1 cellular context compared by ENCODE assay signal in the genomic region with DNA sequence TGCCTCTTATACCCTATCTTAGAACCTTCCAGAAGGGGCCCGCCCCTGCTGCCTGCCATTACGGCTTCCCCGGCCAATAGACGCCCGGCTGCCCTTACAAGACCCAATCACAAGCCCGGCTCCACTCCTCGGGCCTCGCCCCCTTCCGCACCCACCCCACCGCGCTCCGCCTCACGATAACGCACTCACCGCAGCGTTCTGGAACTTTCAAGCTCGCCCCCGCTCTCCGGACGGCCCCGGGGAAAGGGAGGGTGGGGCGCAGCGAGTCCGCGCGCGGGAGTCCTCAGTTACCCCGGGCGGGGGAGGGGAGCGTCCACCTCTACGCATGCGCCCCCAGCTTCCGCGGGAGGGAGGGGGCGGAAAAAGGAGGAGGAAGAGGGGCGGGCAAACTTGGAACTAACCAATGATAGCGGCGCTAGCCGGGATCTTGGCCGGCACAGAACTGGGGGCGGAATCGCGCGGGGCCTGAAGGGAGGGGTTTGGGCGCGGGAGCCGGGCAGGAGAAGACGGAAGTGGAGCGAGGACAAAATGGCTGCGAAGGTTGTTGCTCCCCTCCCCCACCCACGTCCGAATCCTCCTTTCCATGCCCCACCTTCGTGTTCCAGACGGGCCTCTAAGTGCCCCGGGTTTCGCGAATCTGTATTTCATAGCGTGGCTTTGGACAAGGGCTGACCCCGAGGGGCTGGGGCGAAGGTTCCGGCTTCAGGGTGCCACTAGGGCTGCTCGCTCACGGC.
TF ChIP-seq lines count a peak whose summit lies in the region.

No MANE protein-coding gene starts in this region.

TF ChIP-seq in K562, 482 proteins besides CTCF, POLR2A, EP300 and RAD21 (continued from another document and continues in another):
- TF ChIP-seq SMAD1 (IDR thresholded peaks at IDR 0.05; ENCODE audit: low read depth, low read length, partially characterized antibody) (no peak), SMAD3 (CRISPR knock-in tag; conservative IDR thresholded peaks at IDR 0.05) (no peak), HDAC1 (IDR thresholded peaks at IDR 0.05) (no peak), SIN3B (IDR thresholded peaks at IDR 0.05; ENCODE audit: low read depth) (no peak), ARID1B (IDR thresholded peaks at IDR 0.05) (no peak), LEF1 (IDR thresholded peaks at IDR 0.05) (peak; percentile 27; the same call in 1 of the 2 replicates), CBX1 (IDR thresholded peaks at IDR 0.05; ENCODE audit: low read depth) (no peak; the same call in 1 of the 2 replicates), HMG20B (CRISPR knock-in tag; IDR thresholded peaks at IDR 0.05) (no peak), ZEB2 (IDR thresholded peaks at IDR 0.05) (no peak), DNMT1 (IDR thresholded peaks at IDR 0.05) (no peak), POLR2H (tag; IDR thresholded peaks at IDR 0.05; ENCODE audit: low read depth) (peak; percentile 61; the same call in 1 of the 2 replicates), SMAD4 (CRISPR knock-in tag; conservative IDR thresholded peaks at IDR 0.05) (no peak), KDM5B (IDR thresholded peaks at IDR 0.05; ENCODE audit: insufficient replicate concordance, low read depth, low read length) (peak; percentile 2), BACH1 (tag; IDR thresholded peaks at IDR 0.05) (no peak), CHD4 (IDR thresholded peaks at IDR 0.05; ENCODE audit: insufficient read depth, insufficient replicate concordance, low read depth, low read length, poor library complexity, severe bottlenecking) (no peak), NR1H2 (CRISPR knock-in tag; IDR thresholded peaks at IDR 0.05) (no peak), CBX5 (IDR thresholded peaks at IDR 0.05; ENCODE audit: borderline replicate concordance, low read depth) (no peak), PHB2 (IDR thresholded peaks at IDR 0.05; ENCODE audit: low read depth) (no peak), ZNF589 (CRISPR knock-in tag; IDR thresholded peaks at IDR 0.05; ENCODE audit: low read depth) (no peak; the same call in 1 of the 2 replicates), ZNF75A (CRISPR knock-in tag; IDR thresholded peaks at IDR 0.05) (no peak), NCOR1 (IDR thresholded peaks at IDR 0.05) (peak; percentile 5; the same call in 1 of the 2 replicates), ELF1 (tag; IDR thresholded peaks at IDR 0.05) (peak; percentile 93), ZNF668 (CRISPR knock-in tag; IDR thresholded peaks at IDR 0.05) (no peak), KHSRP (IDR thresholded peaks at IDR 0.05) (no peak), BRCA1 (IDR thresholded peaks at IDR 0.05) (no peak), BRCA1 (CRISPR knock-in tag; IDR thresholded peaks at IDR 0.05) (no peak), MYC (IDR thresholded peaks at IDR 0.05; ENCODE audit: low read depth, low read length) (peak; percentile 52), MYC (CRISPR knock-in tag; IDR thresholded peaks at IDR 0.05; ENCODE audit: borderline replicate concordance, low read depth) (0 out of 2 replicates have a peak, but pooled peaks have one; percentile 32), NCOA1 (IDR thresholded peaks at IDR 0.05; ENCODE audit: low read depth) (peak; percentile 58), ETV5 (CRISPR knock-in tag; IDR thresholded peaks at IDR 0.05; ENCODE audit: low read depth) (0 out of 2 replicates have a peak, but pooled peaks have one; percentile 19), SMAD2 (IDR thresholded peaks at IDR 0.05; ENCODE audit: low read depth, low read length) (no peak), ZNF3 (CRISPR knock-in tag; IDR thresholded peaks at IDR 0.05) (no peak), STAG1 (CRISPR knock-in tag; IDR thresholded peaks at IDR 0.05; ENCODE audit: borderline replicate concordance) (no peak), NFATC3 (IDR thresholded peaks at IDR 0.05) (no peak), SIX5 (IDR thresholded peaks at IDR 0.05; ENCODE audit: borderline replicate concordance in 1 of 2, insufficient read depth in 1 of 2, low read depth in 1 of 2, low read length in 2 of 2) (no peak), ARNT (IDR thresholded peaks at IDR 0.05) (0 out of 4 replicates have a peak, but pooled peaks of 1 of the 2 experiments have one; percentile 51), ZNF143 (CRISPR knock-in tag; IDR thresholded peaks at IDR 0.05) (no peak), MTA1 (IDR thresholded peaks at IDR 0.05; ENCODE audit: borderline replicate concordance) (no peak), PML (IDR thresholded peaks at IDR 0.05; ENCODE audit: low read length) (peak; percentile 44; the same call in 1 of the 2 replicates), ZNF785 (CRISPR knock-in tag; IDR thresholded peaks at IDR 0.05) (no peak)
- TF ChIP-seq, protein P1, sequence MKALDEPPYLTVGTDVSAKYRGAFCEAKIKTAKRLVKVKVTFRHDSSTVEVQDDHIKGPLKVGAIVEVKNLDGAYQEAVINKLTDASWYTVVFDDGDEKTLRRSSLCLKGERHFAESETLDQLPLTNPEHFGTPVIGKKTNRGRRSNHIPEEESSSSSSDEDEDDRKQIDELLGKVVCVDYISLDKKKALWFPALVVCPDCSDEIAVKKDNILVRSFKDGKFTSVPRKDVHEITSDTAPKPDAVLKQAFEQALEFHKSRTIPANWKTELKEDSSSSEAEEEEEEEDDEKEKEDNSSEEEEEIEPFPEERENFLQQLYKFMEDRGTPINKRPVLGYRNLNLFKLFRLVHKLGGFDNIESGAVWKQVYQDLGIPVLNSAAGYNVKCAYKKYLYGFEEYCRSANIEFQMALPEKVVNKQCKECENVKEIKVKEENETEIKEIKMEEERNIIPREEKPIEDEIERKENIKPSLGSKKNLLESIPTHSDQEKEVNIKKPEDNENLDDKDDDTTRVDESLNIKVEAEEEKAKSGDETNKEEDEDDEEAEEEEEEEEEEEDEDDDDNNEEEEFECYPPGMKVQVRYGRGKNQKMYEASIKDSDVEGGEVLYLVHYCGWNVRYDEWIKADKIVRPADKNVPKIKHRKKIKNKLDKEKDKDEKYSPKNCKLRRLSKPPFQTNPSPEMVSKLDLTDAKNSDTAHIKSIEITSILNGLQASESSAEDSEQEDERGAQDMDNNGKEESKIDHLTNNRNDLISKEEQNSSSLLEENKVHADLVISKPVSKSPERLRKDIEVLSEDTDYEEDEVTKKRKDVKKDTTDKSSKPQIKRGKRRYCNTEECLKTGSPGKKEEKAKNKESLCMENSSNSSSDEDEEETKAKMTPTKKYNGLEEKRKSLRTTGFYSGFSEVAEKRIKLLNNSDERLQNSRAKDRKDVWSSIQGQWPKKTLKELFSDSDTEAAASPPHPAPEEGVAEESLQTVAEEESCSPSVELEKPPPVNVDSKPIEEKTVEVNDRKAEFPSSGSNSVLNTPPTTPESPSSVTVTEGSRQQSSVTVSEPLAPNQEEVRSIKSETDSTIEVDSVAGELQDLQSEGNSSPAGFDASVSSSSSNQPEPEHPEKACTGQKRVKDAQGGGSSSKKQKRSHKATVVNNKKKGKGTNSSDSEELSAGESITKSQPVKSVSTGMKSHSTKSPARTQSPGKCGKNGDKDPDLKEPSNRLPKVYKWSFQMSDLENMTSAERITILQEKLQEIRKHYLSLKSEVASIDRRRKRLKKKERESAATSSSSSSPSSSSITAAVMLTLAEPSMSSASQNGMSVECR (CRISPR knock-in tag; IDR thresholded peaks at IDR 0.05) = peak; percentile 75
- TF ChIP-seq, protein P2, sequence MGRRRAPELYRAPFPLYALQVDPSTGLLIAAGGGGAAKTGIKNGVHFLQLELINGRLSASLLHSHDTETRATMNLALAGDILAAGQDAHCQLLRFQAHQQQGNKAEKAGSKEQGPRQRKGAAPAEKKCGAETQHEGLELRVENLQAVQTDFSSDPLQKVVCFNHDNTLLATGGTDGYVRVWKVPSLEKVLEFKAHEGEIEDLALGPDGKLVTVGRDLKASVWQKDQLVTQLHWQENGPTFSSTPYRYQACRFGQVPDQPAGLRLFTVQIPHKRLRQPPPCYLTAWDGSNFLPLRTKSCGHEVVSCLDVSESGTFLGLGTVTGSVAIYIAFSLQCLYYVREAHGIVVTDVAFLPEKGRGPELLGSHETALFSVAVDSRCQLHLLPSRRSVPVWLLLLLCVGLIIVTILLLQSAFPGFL (CRISPR knock-in tag; IDR thresholded peaks at IDR 0.05) = no peak
- TF ChIP-seq, protein P3, sequence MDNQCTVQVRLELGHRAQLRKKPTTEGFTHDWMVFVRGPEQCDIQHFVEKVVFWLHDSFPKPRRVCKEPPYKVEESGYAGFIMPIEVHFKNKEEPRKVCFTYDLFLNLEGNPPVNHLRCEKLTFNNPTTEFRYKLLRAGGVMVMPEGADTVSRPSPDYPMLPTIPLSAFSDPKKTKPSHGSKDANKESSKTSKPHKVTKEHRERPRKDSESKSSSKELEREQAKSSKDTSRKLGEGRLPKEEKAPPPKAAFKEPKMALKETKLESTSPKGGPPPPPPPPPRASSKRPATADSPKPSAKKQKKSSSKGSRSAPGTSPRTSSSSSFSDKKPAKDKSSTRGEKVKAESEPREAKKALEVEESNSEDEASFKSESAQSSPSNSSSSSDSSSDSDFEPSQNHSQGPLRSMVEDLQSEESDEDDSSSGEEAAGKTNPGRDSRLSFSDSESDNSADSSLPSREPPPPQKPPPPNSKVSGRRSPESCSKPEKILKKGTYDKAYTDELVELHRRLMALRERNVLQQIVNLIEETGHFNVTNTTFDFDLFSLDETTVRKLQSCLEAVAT (IDR thresholded peaks at IDR 0.05) = 0 out of 4 replicates have a peak, but pooled peaks have one; percentile 13 to 42
- TF ChIP-seq, protein P4, sequence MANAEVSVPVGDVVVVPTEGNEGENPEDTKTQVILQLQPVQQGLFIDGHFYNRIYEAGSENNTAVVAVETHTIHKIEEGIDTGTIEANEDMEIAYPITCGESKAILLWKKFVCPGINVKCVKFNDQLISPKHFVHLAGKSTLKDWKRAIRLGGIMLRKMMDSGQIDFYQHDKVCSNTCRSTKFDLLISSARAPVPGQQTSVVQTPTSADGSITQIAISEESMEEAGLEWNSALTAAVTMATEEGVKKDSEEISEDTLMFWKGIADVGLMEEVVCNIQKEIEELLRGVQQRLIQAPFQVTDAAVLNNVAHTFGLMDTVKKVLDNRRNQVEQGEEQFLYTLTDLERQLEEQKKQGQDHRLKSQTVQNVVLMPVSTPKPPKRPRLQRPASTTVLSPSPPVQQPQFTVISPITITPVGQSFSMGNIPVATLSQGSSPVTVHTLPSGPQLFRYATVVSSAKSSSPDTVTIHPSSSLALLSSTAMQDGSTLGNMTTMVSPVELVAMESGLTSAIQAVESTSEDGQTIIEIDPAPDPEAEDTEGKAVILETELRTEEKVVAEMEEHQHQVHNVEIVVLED (CRISPR knock-in tag; IDR thresholded peaks at IDR 0.05) = peak; percentile 35; the same call in 1 of the 2 replicates
- TF ChIP-seq, protein P5, sequence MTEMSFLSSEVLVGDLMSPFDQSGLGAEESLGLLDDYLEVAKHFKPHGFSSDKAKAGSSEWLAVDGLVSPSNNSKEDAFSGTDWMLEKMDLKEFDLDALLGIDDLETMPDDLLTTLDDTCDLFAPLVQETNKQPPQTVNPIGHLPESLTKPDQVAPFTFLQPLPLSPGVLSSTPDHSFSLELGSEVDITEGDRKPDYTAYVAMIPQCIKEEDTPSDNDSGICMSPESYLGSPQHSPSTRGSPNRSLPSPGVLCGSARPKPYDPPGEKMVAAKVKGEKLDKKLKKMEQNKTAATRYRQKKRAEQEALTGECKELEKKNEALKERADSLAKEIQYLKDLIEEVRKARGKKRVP (CRISPR knock-in tag; IDR thresholded peaks at IDR 0.05) = no peak
- TF ChIP-seq, protein P6, sequence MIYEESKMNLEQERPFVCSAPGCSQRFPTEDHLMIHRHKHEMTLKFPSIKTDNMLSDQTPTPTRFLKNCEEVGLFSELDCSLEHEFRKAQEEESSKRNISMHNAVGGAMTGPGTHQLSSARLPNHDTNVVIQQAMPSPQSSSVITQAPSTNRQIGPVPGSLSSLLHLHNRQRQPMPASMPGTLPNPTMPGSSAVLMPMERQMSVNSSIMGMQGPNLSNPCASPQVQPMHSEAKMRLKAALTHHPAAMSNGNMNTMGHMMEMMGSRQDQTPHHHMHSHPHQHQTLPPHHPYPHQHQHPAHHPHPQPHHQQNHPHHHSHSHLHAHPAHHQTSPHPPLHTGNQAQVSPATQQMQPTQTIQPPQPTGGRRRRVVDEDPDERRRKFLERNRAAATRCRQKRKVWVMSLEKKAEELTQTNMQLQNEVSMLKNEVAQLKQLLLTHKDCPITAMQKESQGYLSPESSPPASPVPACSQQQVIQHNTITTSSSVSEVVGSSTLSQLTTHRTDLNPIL (CRISPR knock-in tag; IDR thresholded peaks at IDR 0.05) = no peak
- TF ChIP-seq, protein P7, sequence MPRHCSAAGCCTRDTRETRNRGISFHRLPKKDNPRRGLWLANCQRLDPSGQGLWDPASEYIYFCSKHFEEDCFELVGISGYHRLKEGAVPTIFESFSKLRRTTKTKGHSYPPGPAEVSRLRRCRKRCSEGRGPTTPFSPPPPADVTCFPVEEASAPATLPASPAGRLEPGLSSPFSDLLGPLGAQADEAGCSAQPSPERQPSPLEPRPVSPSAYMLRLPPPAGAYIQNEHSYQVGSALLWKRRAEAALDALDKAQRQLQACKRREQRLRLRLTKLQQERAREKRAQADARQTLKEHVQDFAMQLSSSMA (CRISPR knock-in tag; IDR thresholded peaks at IDR 0.05) = no peak
- TF ChIP-seq, protein P8, sequence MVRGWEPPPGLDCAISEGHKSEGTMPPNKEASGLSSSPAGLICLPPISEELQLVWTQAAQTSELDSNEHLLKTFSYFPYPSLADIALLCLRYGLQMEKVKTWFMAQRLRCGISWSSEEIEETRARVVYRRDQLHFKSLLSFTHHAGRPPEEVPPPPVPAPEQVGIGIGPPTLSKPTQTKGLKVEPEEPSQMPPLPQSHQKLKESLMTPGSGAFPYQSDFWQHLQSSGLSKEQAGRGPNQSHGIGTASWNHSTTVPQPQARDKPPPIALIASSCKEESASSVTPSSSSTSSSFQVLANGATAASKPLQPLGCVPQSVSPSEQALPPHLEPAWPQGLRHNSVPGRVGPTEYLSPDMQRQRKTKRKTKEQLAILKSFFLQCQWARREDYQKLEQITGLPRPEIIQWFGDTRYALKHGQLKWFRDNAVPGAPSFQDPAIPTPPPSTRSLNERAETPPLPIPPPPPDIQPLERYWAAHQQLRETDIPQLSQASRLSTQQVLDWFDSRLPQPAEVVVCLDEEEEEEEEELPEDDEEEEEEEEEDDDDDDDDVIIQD (CRISPR knock-in tag; IDR thresholded peaks at IDR 0.05) = no peak
- TF ChIP-seq, protein P9, sequence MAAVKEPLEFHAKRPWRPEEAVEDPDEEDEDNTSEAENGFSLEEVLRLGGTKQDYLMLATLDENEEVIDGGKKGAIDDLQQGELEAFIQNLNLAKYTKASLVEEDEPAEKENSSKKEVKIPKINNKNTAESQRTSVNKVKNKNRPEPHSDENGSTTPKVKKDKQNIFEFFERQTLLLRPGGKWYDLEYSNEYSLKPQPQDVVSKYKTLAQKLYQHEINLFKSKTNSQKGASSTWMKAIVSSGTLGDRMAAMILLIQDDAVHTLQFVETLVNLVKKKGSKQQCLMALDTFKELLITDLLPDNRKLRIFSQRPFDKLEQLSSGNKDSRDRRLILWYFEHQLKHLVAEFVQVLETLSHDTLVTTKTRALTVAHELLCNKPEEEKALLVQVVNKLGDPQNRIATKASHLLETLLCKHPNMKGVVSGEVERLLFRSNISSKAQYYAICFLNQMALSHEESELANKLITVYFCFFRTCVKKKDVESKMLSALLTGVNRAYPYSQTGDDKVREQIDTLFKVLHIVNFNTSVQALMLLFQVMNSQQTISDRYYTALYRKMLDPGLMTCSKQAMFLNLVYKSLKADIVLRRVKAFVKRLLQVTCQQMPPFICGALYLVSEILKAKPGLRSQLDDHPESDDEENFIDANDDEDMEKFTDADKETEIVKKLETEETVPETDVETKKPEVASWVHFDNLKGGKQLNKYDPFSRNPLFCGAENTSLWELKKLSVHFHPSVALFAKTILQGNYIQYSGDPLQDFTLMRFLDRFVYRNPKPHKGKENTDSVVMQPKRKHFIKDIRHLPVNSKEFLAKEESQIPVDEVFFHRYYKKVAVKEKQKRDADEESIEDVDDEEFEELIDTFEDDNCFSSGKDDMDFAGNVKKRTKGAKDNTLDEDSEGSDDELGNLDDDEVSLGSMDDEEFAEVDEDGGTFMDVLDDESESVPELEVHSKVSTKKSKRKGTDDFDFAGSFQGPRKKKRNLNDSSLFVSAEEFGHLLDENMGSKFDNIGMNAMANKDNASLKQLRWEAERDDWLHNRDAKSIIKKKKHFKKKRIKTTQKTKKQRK (IDR thresholded peaks at IDR 0.05; ENCODE audit: borderline replicate concordance, low read depth, low read length) = no peak
